In genomic region chr12:51887476-51888315, GRCh38 we compare ENCODE assay signal across 1 cellular context.
TF ChIP-seq lines count a peak whose summit lies in the region.

A gene with protein sequence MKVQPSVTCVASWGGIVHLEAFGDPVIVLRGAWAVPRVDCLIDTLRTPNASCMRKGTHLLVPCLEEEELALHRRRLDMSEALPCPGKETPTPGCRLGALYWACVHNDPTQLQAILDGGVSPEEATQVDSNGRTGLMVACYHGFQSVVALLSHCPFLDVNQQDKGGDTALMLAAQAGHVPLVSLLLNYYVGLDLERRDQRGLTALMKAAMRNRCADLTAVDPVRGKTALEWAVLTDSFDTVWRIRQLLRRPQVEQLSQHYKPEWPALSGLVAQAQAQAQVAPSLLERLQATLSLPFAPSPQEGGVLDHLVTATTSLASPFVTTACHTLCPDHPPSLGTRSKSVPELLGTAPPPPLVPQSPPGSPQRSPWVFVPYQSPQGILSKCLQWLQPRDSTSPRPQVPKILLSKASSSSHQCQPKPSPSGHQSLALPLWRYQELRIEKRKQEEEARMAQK (plus strand): TSS chr12:51888103. CDS start chr12:51888187, 84 bp downstream.

TF ChIP-seq in SK-N-SH treated with all-trans-retinoic acid at 6 μM for 48 hours, 23 proteins besides CTCF, POLR2A, EP300 and RAD21 (continued from another document):
- TF ChIP-seq CREB5 (CRISPR knock-in tag; IDR thresholded peaks at IDR 0.05; ENCODE audit: low read depth) = no peak
- no peak for TF ChIP-seq ZFP30 (CRISPR knock-in tag; IDR thresholded peaks at IDR 0.05)
- no peak for TF ChIP-seq TSHZ2 (CRISPR knock-in tag; IDR thresholded peaks at IDR 0.05)
- TF ChIP-seq CSRNP3 (CRISPR knock-in tag; IDR thresholded peaks at IDR 0.05) = no peak
- TF ChIP-seq, protein P1, sequence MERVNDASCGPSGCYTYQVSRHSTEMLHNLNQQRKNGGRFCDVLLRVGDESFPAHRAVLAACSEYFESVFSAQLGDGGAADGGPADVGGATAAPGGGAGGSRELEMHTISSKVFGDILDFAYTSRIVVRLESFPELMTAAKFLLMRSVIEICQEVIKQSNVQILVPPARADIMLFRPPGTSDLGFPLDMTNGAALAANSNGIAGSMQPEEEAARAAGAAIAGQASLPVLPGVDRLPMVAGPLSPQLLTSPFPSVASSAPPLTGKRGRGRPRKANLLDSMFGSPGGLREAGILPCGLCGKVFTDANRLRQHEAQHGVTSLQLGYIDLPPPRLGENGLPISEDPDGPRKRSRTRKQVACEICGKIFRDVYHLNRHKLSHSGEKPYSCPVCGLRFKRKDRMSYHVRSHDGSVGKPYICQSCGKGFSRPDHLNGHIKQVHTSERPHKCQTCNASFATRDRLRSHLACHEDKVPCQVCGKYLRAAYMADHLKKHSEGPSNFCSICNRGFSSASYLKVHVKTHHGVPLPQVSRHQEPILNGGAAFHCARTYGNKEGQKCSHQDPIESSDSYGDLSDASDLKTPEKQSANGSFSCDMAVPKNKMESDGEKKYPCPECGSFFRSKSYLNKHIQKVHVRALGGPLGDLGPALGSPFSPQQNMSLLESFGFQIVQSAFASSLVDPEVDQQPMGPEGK (CRISPR knock-in tag; IDR thresholded peaks at IDR 0.05; ENCODE audit: borderline replicate concordance) = no peak
- TF ChIP-seq ESRRG (CRISPR knock-in tag; IDR thresholded peaks at IDR 0.05) = no peak
- no peak for TF ChIP-seq CSDC2 (CRISPR knock-in tag; IDR thresholded peaks at IDR 0.05)
- TF ChIP-seq BACH2 (CRISPR knock-in tag; IDR thresholded peaks at IDR 0.05; ENCODE audit: borderline replicate concordance) = no peak
